ENCODE assay signal across 20 cellular contexts in the genomic region with DNA sequence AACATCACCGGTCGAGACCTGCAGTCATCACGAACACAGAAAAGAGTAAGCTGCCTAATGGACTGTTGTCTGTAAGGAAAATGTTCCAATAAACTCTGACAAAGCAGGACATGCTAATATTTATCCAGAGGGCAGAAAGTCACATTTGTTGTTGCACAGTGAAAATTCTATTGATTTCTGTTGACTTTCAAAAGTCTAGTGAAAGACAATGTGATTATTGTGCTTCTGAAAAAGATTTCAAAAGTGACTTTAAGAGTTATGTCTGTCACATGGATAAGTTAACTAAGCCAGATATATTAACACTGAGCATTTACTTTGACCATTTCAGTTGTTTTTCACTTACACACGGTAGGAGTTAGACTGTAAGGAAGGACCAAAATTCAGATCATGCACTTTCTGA. TPM values are rescaled to one million over a fixed set of nuclear protein-coding genes. Genes with fewer than 3 reads are reported as not detected.
DNase-seq lines count a peak whose midpoint lies in the region; ATAC-seq, FAIRE-seq and TF ChIP-seq lines count a peak whose summit lies in the region.
"Had no signal": no experiment of that assay in that cellular context is flagged by ENCODE, and none has a peak within 500 bp of the region (broad histone marks: within the 10 kb centered on the region; RNA-seq: fewer than 3 reads in every experiment).

No MANE protein-coding gene starts in this region.

- H3K36me3 ChIP-seq in PC-3 (ENCODE audit: low read depth, low read length) = no peaks in the 10 kb centered on the region
- H3K36me3 ChIP-seq in endocrine pancreas (ENCODE audit: control insufficient read depth, insufficient read depth, low read length) = no peaks in the 10 kb centered on the region
- H3K36me3 ChIP-seq in HepG2 (replicated peaks in 1 of 2; ENCODE audit: control insufficient read depth in 1 of 2, insufficient read depth in 2 of 2, low read length in 2 of 2) = no peaks in the 10 kb centered on the region
- H3K36me3 ChIP-seq in testis (ENCODE audit: low read depth, missing control alignments) = no peaks in the 10 kb centered on the region
- H3K36me3 ChIP-seq: BE2C had no signal

- H2AFZ ChIP-seq in PC-3 (ENCODE audit: low read length) (no peak overlapping the region), HepG2 (ENCODE audit: low read length) (peak overlapping the region; percentile 38)
- H2AFZ ChIP-seq: GM23338 had no signal

- H3K9me2 ChIP-seq in PC-3 (replicated peaks; ENCODE audit: low read length) = no peaks in the 10 kb centered on the region

- TF ChIP-seq CTCF in PC-3 (conservative IDR thresholded peaks at IDR 0.05; ENCODE audit: low read depth, low read length) (no peak), HepG2 (CRISPR knock-in tag; IDR thresholded peaks at IDR 0.05) (no peak), GM10248 (IDR thresholded peaks at IDR 0.05; ENCODE audit: control extremely low read depth, extremely low read depth, low read depth, missing control alignments) (no peak), testis (IDR thresholded peaks at IDR 0.05) (no peak)

- CTCF ChIA-PET in PC-3 (lab: Charles Lee) = no interaction called here
- CTCF ChIA-PET in HepG2 (lab: Yijun Ruan, JAX; ENCODE audit: low intra/inter-chr PET ratio, low total read pairs) = no interaction called here
- CTCF ChIA-PET in GM10248 (lab: Yijun Ruan, JAX) = no interaction called here

- H3K4me1 ChIP-seq in PC-3 (ENCODE audit: insufficient read depth, low read length) (no peaks in the 10 kb centered on the region), endocrine pancreas (ENCODE audit: control insufficient read depth, insufficient read depth, low read length) (peaks cover 9% of the 10 kb centered on the region), HepG2 (ENCODE audit: insufficient read depth, low read length) (peaks cover 24% of the 10 kb centered on the region), testis (no peaks in the 10 kb centered on the region)
- H3K4me1 ChIP-seq: BE2C, Caco-2 had no signal

- H3K27ac ChIP-seq in PC-3 (ENCODE audit: low read length) (no peak overlapping the region), HepG2 (ENCODE audit: extremely low read length, insufficient read depth, low read length) (peak overlapping the region; percentile 75), testis (no peak overlapping the region)

- H3K79me2 ChIP-seq in PC-3 (ENCODE audit: low read length) (no peaks in the 10 kb centered on the region), HepG2 (ENCODE audit: insufficient read depth, low read length) (peaks cover 2% of the 10 kb centered on the region)

- TF ChIP-seq EP300 in HepG2 (IDR thresholded peaks at IDR 0.05; ENCODE audit: low read depth in 2 of 2, low read length in 2 of 2) = peak in 1 of 2 experiments; percentile 89; a peak in 2 of 4 replicates
- peak; percentile 21; the same call in 1 of the 2 replicates for TF ChIP-seq EP300 in HepG2 (CRISPR knock-in tag; IDR thresholded peaks at IDR 0.05; ENCODE audit: borderline replicate concordance)

- H3F3A ChIP-seq in PC-3 (ENCODE audit: low read length, unreplicated experiment) = no peaks in the 10 kb centered on the region

- H3K27me3 ChIP-seq in PC-3 (ENCODE audit: low read length) (no peaks in the 10 kb centered on the region), endocrine pancreas (ENCODE audit: control insufficient read depth, insufficient read depth, low read length) (no peaks in the 10 kb centered on the region), HepG2 (ENCODE audit: control insufficient read depth in 1 of 2, insufficient read depth in 2 of 2, low read length in 2 of 2) (no peaks in the 10 kb centered on the region), testis (no peaks in the 10 kb centered on the region)
- H3K27me3 ChIP-seq: BE2C had no signal

- H3K9me3 ChIP-seq in PC-3 (ENCODE audit: low read length) (no peaks in the 10 kb centered on the region), endocrine pancreas (ENCODE audit: control insufficient read depth, low read length) (no peaks in the 10 kb centered on the region), HepG2 (ENCODE audit: low read length) (peaks cover 14% of the 10 kb centered on the region), testis (no peaks in the 10 kb centered on the region)
- H3K9me3 ChIP-seq: BE2C had no signal

- no peak for TF ChIP-seq RAD21 in HepG2 (CRISPR knock-in tag; IDR thresholded peaks at IDR 0.05)

- in situ Hi-C loops in HepG2 (cut with HindIII; ENCODE audit: extremely low pct_ligation_motif_present, low pct_unique_long_range_greater_than_20kb) = no loop called here

- H3K4me2 ChIP-seq in PC-3 (ENCODE audit: low read length) = no peak overlapping the region
- peak overlapping the region; percentile 65 for H3K4me2 ChIP-seq in HepG2 (ENCODE audit: low read depth, low read length)
- H3K4me2 ChIP-seq: GM23338 had no signal

- ATAC-seq in PC-3 (peak; percentile 55), HepG2 (peak; percentile 97)
- ATAC-seq: GM23338 had no signal

- 0% methylated on average over 4 of the region's 4 CpGs for whole genome bisulfite sequencing in HepG2 (ENCODE audit: low lambda C conversion rate)
- WGBS in testis, 2 donors = 85% methylated on average over 4 of the region's 4 CpGs

- POLR2A ChIA-PET in PC-3 (lab: Charles Lee; ENCODE audit: unreplicated experiment) (no interaction called here), HepG2 (lab: Yijun Ruan, JAX) (interaction anchor here (0.7 to 1.6 kb wide), 6 partner anchors 9 to 41 kb away, joined by 3 to 9 read pairs (median 5); partner anchors contain the start of genes KLB and RFC1), GM10248 (lab: Yijun Ruan, JAX) (no interaction called here)

- peak; percentile 42 for FAIRE-seq in HepG2 (lab: Jason Lieb, UNC)
- FAIRE-seq: A204.1, D721Med, G401.6, GM12892, GM18507, H54, HTR-8/SVneo had no signal

- H4K20me1 ChIP-seq in PC-3 (ENCODE audit: low read length) (no peaks in the 10 kb centered on the region), HepG2 (ENCODE audit: insufficient read depth, low read length) (no peaks in the 10 kb centered on the region)

- BruUV-seq in PC-3 (replicated peaks; lab: Mats Ljungman, UMichigan) (no TSS peak), HepG2 (replicated peaks; lab: Mats Ljungman, UMichigan) (no TSS peak)

- H3K9ac ChIP-seq in PC-3 (ENCODE audit: low read length) (no peak overlapping the region), endocrine pancreas (ENCODE audit: control insufficient read depth, insufficient read depth, low read length) (no peak overlapping the region), HepG2 (ENCODE audit: insufficient read depth, low read depth, low read length) (peak overlapping the region; percentile 36; the same call in 1 of the 2 replicates)

- intact Hi-C loops in PC-3 (cut with micrococcal nuclease) = no loop called here
- intact Hi-C loops in HepG2 (cut with micrococcal nuclease; ENCODE audit: unreplicated experiment) = loop anchor here (1.0 to 5.0 kb wide), 2 partner anchors 9 to 33 kb away; partner anchors contain the start of gene RFC1
- intact Hi-C loops in testis (cut with DNase I; ENCODE audit: low total_unique reads) = no loop called here

- TF ChIP-seq POLR2A in HepG2 (IDR thresholded peaks at IDR 0.05; ENCODE audit: insufficient read depth in 1 of 2, low read depth in 2 of 2, low read length in 2 of 2) (no peak), testis (IDR thresholded peaks at IDR 0.05) (no peak)

- no peak for DNase-seq in PC-3
- DNase-seq in HepG2 (ENCODE audit: low spot score) = peak; percentile 89
- no peak for DNase-seq in GM10248 (ENCODE audit: extremely low spot score)
- no peak for DNase-seq in activated CD8-positive, alpha-beta memory T cell treated with anti-CD3 and anti-CD28 coated beads, Interleukin-2, amount 50 U/mL, for 4 hours
- DNase-seq in testis = no peak
- DNase-seq: ACHN; BE2C; C1 segment of cervical spinal cord; Caco-2; CD4-positive, CD25-positive, alpha-beta regulatory T cell; HCEC 1CT had no signal

- H3K4me3 ChIP-seq in PC-3 (ENCODE audit: low read length) = no peak overlapping the region
- peak overlapping the region; percentile 18 for H3K4me3 ChIP-seq in endocrine pancreas (ENCODE audit: control insufficient read depth, insufficient read depth, low read length)
- H3K4me3 ChIP-seq in HepG2 (replicated peaks in 1 of 3; ENCODE audit: insufficient read depth in 1 of 3, low read depth in 2 of 3, low read length in 3 of 3) = peak overlapping the region in 1 of 3 experiments; percentile 42; a peak in 1 of 6 replicates
- H3K4me3 ChIP-seq in testis = no peak overlapping the region
- H3K4me3 ChIP-seq: GM23338 had no signal

RNA-seq across cellular contexts. Expression of gene RFC1, which starts 9.3 kb away (rescaled TPM):
- 43.9 and 51.6 TPM in 2 replicates for total RNA-seq in PC-3 (2014; rRNA removed)
- total RNA-seq in HepG2 (2016; rRNA removed; fragmentation: Illumina TruSeq; extraction: Trizol) = 78.8 and 118 TPM in 2 replicates
- 21.8 and 22.9 TPM in 2 replicates for total RNA-seq in HepG2 (2016; cell fraction: cytosol; rRNA removed; fragmentation: Illumina TruSeq; extraction: Trizol; ENCODE audit: low read depth)
- total RNA-seq in HepG2 (2016; cell fraction: insoluble cytoplasmic fraction; rRNA removed; fragmentation: Illumina TruSeq; extraction: Trizol) = 76.0 and 117 TPM in 2 replicates
- total RNA-seq in HepG2 (2016; cell fraction: membrane; rRNA removed; fragmentation: Illumina TruSeq; extraction: Trizol) = 29.8 and 32.6 TPM in 2 replicates
- 76.8 and 78.9 TPM in 2 replicates for total RNA-seq in HepG2 (2016; cell fraction: nucleus; rRNA removed; fragmentation: Illumina TruSeq; extraction: Trizol)
- polyA plus RNA-seq in HepG2 (2011; rRNA removed) = 8.5 and 15.9 TPM in 2 replicates
- polyA plus RNA-seq in HepG2 (2011; cell fraction: cytosol; rRNA removed) = 14.7 and 19.0 TPM in 2 replicates
- 15.3 and 15.9 TPM in 2 replicates for polyA plus RNA-seq in HepG2 (2011; cell fraction: nucleus; rRNA removed)
- polyA plus RNA-seq in HepG2 (2012) = 36.0 and 49.9 TPM in 2 replicates
- 2.5 and 2.6 TPM in 2 replicates for polyA plus RNA-seq in HepG2 (2016; cell fraction: cytosol; fragmentation: Illumina TruSeq; extraction: Trizol; ENCODE audit: low read depth)
- 97.4 and 97.7 TPM in 2 replicates for polyA plus RNA-seq in HepG2 (2016; cell fraction: insoluble cytoplasmic fraction; fragmentation: Illumina TruSeq; extraction: Trizol; ENCODE audit: low read depth)
- polyA plus RNA-seq in HepG2 (2016; cell fraction: membrane; fragmentation: Illumina TruSeq; extraction: Trizol; ENCODE audit: low read depth) = 7.6 and 11.5 TPM in 2 replicates
- polyA plus RNA-seq in HepG2 (2016; cell fraction: nucleus; fragmentation: Illumina TruSeq; extraction: Trizol; ENCODE audit: insufficient read depth, low read depth) = 67.8 and 70.4 TPM in 2 replicates
- 29.7 and 32.1 TPM in 2 replicates for polyA minus RNA-seq in HepG2 (2011; rRNA and poly(A)+ RNA removed; ENCODE audit: low replicate concordance)
- polyA minus RNA-seq in HepG2 (2011; cell fraction: cytosol; rRNA and poly(A)+ RNA removed) = 50.7 and 53.5 TPM in 2 replicates
- polyA minus RNA-seq in HepG2 (2011; cell fraction: nucleus; rRNA and poly(A)+ RNA removed) = 59.6 and 61.7 TPM in 2 replicates
- total RNA-seq in testis = 10 to 100 TPM; 29.5 to 34.9 TPM
- polyA plus RNA-seq in testis (ENCODE audit: insufficient read depth, low read depth, low replicate concordance) = 26.9 TPM

RNA-seq across cellular contexts. Expression of gene KLB, which starts 31.3 kb away (rescaled TPM):
- total RNA-seq in PC-3 (2014; rRNA removed) = not detected in 2 replicates
- total RNA-seq in HepG2 (2016; rRNA removed; fragmentation: Illumina TruSeq; extraction: Trizol) = 41.9 and 82.0 TPM in 2 replicates
- total RNA-seq in HepG2 (2016; cell fraction: cytosol; rRNA removed; fragmentation: Illumina TruSeq; extraction: Trizol; ENCODE audit: low read depth) = 4.8 and 6.1 TPM in 2 replicates
- total RNA-seq in HepG2 (2016; cell fraction: insoluble cytoplasmic fraction; rRNA removed; fragmentation: Illumina TruSeq; extraction: Trizol) = 38.0 and 82.0 TPM in 2 replicates
- 12.2 and 15.5 TPM in 2 replicates for total RNA-seq in HepG2 (2016; cell fraction: membrane; rRNA removed; fragmentation: Illumina TruSeq; extraction: Trizol)
- 91.7 and 106 TPM in 2 replicates for total RNA-seq in HepG2 (2016; cell fraction: nucleus; rRNA removed; fragmentation: Illumina TruSeq; extraction: Trizol)
- polyA plus RNA-seq in HepG2 (2011; rRNA removed) = 22.6 and 25.3 TPM in 2 replicates
- polyA plus RNA-seq in HepG2 (2011; cell fraction: cytosol; rRNA removed) = 14.6 and 18.2 TPM in 2 replicates
- 12.6 and 12.7 TPM in 2 replicates for polyA plus RNA-seq in HepG2 (2011; cell fraction: nucleus; rRNA removed)
- 28.3 and 43.2 TPM in 2 replicates for polyA plus RNA-seq in HepG2 (2012)
- 2.7 and 3.0 TPM in 2 replicates for polyA plus RNA-seq in HepG2 (2016; cell fraction: cytosol; fragmentation: Illumina TruSeq; extraction: Trizol; ENCODE audit: low read depth)
- 26.6 and 27.9 TPM in 2 replicates for polyA plus RNA-seq in HepG2 (2016; cell fraction: insoluble cytoplasmic fraction; fragmentation: Illumina TruSeq; extraction: Trizol; ENCODE audit: low read depth)
- polyA plus RNA-seq in HepG2 (2016; cell fraction: membrane; fragmentation: Illumina TruSeq; extraction: Trizol; ENCODE audit: low read depth) = 5.6 and 7.1 TPM in 2 replicates
- polyA plus RNA-seq in HepG2 (2016; cell fraction: nucleus; fragmentation: Illumina TruSeq; extraction: Trizol; ENCODE audit: insufficient read depth, low read depth) = 95.1 and 96.3 TPM in 2 replicates
- 0.02 and 40.4 TPM in 2 replicates for polyA minus RNA-seq in HepG2 (2011; rRNA and poly(A)+ RNA removed; ENCODE audit: low replicate concordance)
- polyA minus RNA-seq in HepG2 (2011; cell fraction: cytosol; rRNA and poly(A)+ RNA removed) = 25.4 and 30.9 TPM in 2 replicates
- 19.8 and 25.6 TPM in 2 replicates for polyA minus RNA-seq in HepG2 (2011; cell fraction: nucleus; rRNA and poly(A)+ RNA removed)
- 1 to 10 TPM; 1.1 to 1.4 TPM for total RNA-seq in testis
- 6.6 TPM for polyA plus RNA-seq in testis (ENCODE audit: insufficient read depth, low read depth, low replicate concordance)
- total RNA-seq: CD4-positive, CD25-positive, alpha-beta regulatory T cell had no signal
